Comparison of ENCODE assay signal across 1 cellular context in genomic region chr3:49022751-49023171, GRCh38.
TF ChIP-seq lines count a peak whose summit lies in the region.

No MANE protein-coding gene starts in this region.

TF ChIP-seq in K562, 482 proteins besides CTCF, POLR2A, EP300 and RAD21:
- peak; percentile 10 for TF ChIP-seq RBM39 (optimal IDR thresholded peaks at IDR 0.05; ENCODE audit: low read depth, low read length)
- 0 out of 2 replicates have a peak, but pooled peaks have one; percentile 34 for TF ChIP-seq SP1 (CRISPR knock-in tag; IDR thresholded peaks at IDR 0.05)
- TF ChIP-seq NBN (IDR thresholded peaks at IDR 0.05; ENCODE audit: low read depth): no peak
- TF ChIP-seq THAP12 (CRISPR knock-in tag; IDR thresholded peaks at IDR 0.05): 0 out of 2 replicates have a peak, but pooled peaks have one; percentile 27
- peak in 1 of 2 experiments; percentile 21; a peak in 1 of 4 replicates for TF ChIP-seq SIN3A (IDR thresholded peaks at IDR 0.05; ENCODE audit: borderline replicate concordance in 2 of 2, control insufficient read depth in 1 of 2, low read depth in 2 of 2, low read length in 2 of 2)
TF ChIP-seq in K562: peak in this region for 4.
